Comparison of ENCODE assay signal across 1 cellular context in the genomic region with DNA sequence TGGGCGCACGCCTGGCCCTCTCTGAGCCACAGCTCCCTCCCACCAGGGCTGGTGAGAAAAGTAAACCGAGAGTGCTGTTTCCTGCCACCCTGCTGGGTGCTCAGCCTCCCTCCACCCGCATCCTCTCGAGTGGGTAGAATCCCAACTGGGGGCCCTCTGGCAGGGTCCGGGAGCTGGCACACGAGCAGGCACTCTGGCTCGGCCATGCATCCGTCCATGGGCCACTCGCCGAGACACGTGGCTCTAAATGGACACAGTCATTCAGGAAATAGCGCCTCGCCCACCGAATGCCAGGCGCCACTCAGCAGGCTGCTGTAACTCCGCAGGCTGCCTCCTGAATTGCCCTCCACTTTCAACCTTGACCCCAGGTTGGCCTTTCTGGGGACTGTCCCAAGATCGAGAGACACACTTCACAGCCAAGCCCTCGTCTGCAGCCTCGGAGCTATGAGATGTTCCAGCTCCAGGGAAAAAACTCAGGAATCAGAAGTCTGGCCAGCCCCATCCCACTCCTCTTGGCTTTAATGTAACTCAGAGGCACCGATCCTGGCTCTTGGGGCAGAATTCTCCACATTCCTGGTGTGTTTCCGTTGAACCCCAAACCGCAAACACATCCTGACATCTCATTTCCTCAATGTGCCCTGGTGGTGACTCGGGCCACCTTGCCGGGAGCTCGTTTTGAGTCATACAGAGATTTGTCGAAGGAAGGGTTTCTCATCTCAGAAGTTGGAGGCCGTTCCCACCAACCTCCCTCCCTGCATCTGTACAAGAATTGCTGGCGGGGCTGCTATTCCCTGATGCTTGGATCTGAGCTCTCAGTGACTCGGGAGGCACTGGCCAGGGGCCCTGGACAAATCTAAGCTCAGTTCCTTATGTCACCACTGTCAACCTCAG.
TF ChIP-seq lines count a peak whose summit lies in the region.

No MANE protein-coding gene starts in this region.

TF ChIP-seq in HepG2, 621 proteins besides CTCF, POLR2A, EP300 and RAD21 (continued from another document):
- TF ChIP-seq, protein P1, sequence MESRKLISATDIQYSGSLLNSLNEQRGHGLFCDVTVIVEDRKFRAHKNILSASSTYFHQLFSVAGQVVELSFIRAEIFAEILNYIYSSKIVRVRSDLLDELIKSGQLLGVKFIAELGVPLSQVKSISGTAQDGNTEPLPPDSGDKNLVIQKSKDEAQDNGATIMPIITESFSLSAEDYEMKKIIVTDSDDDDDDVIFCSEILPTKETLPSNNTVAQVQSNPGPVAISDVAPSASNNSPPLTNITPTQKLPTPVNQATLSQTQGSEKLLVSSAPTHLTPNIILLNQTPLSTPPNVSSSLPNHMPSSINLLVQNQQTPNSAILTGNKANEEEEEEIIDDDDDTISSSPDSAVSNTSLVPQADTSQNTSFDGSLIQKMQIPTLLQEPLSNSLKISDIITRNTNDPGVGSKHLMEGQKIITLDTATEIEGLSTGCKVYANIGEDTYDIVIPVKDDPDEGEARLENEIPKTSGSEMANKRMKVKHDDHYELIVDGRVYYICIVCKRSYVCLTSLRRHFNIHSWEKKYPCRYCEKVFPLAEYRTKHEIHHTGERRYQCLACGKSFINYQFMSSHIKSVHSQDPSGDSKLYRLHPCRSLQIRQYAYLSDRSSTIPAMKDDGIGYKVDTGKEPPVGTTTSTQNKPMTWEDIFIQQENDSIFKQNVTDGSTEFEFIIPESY (CRISPR knock-in tag; IDR thresholded peaks at IDR 0.05) = peak; percentile 23; the same call in 1 of the 2 replicates
- 0 out of 2 replicates have a peak, but pooled peaks have one; percentile 16 for TF ChIP-seq RXRA (CRISPR knock-in tag; IDR thresholded peaks at IDR 0.05)
